ENCODE assay signal across 9 cellular contexts in genomic region chr19:42060117-42060516, GRCh38. TPM values are rescaled to one million over a fixed set of nuclear protein-coding genes. Genes with fewer than 3 reads are reported as not detected.
"Had no signal": no experiment of that assay in that cellular context is flagged by ENCODE, and none has a peak within 500 bp of the region (broad histone marks: within the 10 kb centered on the region; RNA-seq: fewer than 3 reads in every experiment).

No MANE protein-coding gene starts in this region.

- H3K9me3 ChIP-seq: HAP-1 had no signal

- H3K4me1 ChIP-seq: HAP-1 had no signal

- H3K4me3 ChIP-seq: GM23248, HAP-1, K562 had no signal

- H2AFZ ChIP-seq: GM23248 had no signal

- FAIRE-seq: K562 had no signal

- H3K36me3 ChIP-seq: HAP-1 had no signal

- DNase-seq: GM23248, GOT3, H7, IMR-90 had no signal

- ATAC-seq: HCT116, K562 had no signal

- H3K27ac ChIP-seq: GM23248, HL-60 had no signal

- H3K9ac ChIP-seq: GM23248 had no signal

RNA-seq across cellular contexts. Expression of gene GRIK5, which starts 9.9 kb away (rescaled TPM):
- total RNA-seq: GM23248, HT1080, IMR-90 had no signal
- polyA plus RNA-seq: GM23248 had no signal
